Comparison of ENCODE assay signal across 8 cellular contexts in genomic region chr12:57940915-57941164, GRCh38. TPM values are rescaled to one million over a fixed set of nuclear protein-coding genes. Genes with fewer than 3 reads are reported as not detected.
DNase-seq lines count a peak whose midpoint lies in the region; ATAC-seq, FAIRE-seq and TF ChIP-seq lines count a peak whose summit lies in the region.

No MANE protein-coding gene starts in this region.

- H3K27me3 ChIP-seq in cardiac muscle cell = peaks cover 13% of the 10 kb centered on the region
- H3K27me3 ChIP-seq in K562 (ENCODE audit: control insufficient read depth in 2 of 2, insufficient read depth in 2 of 2, low read length in 2 of 2) = no peaks in the 10 kb centered on the region
- no peaks in the 10 kb centered on the region for H3K27me3 ChIP-seq in mesenchymal stem cell (ENCODE audit: control insufficient read depth in 1 of 2, insufficient read depth in 1 of 2, low read length in 2 of 2)
- no peaks in the 10 kb centered on the region for H3K27me3 ChIP-seq in upper lobe of right lung

- peak overlapping the region; percentile 11 for H3K27ac ChIP-seq in cardiac muscle cell
- peak overlapping the region; percentile 84 for H3K27ac ChIP-seq in K562 (ENCODE audit: extremely low read depth, low read depth, low read length)
- H3K27ac ChIP-seq in mesenchymal stem cell (ENCODE audit: low read length, poor library complexity, severe bottlenecking) = peak overlapping the region; percentile 64
- H3K27ac ChIP-seq in upper lobe of right lung = peak overlapping the region; percentile 90

- no peak overlapping the region for H2BK15ac ChIP-seq in mesenchymal stem cell (ENCODE audit: low read depth, poor library complexity, severe bottlenecking)

- H3K4me1 ChIP-seq in cardiac muscle cell (ENCODE audit: low read depth) (peaks cover 4% of the 10 kb centered on the region), K562 (replicated peaks in 1 of 2; ENCODE audit: control insufficient read depth in 2 of 2, insufficient read depth in 2 of 2, low read length in 2 of 2) (peaks cover 0 to 2% of the 10 kb centered on the region in 2 experiments; a peak in 4 of 5 replicates), mesenchymal stem cell (ENCODE audit: control insufficient read depth, insufficient read depth, low read depth, low read length) (peaks cover 7% of the 10 kb centered on the region), upper lobe of right lung (peaks cover 9% of the 10 kb centered on the region)

- in situ Hi-C loops in K562 (cut with MboI) = no loop called here

- H3K9me3 ChIP-seq in cardiac muscle cell (ENCODE audit: low read depth) = no peaks in the 10 kb centered on the region
- no peaks in the 10 kb centered on the region for H3K9me3 ChIP-seq in K562 (replicated peaks; ENCODE audit: control insufficient read depth, insufficient read depth, low read depth, low read length)
- no peaks in the 10 kb centered on the region for H3K9me3 ChIP-seq in mesenchymal stem cell (ENCODE audit: control insufficient read depth, low read length)
- no peaks in the 10 kb centered on the region for H3K9me3 ChIP-seq in upper lobe of right lung

- H3K23ac ChIP-seq in mesenchymal stem cell (ENCODE audit: low read length in 2 of 2) = no peak overlapping the region

- POLR2A ChIA-PET in K562 (lab: Yijun Ruan, JAX) = interaction anchor here (0.7 to 3.3 kb wide), 6 partner anchors 12 to 171 kb away, joined by 3 to 17 read pairs (median 6); no protein-coding TSS in a partner anchor

- peaks cover 8% of the 10 kb centered on the region for H3K79me1 ChIP-seq in mesenchymal stem cell (replicated peaks; ENCODE audit: low read length, poor library complexity, severe bottlenecking)

- TF ChIP-seq POLR2A in K562 (conservative IDR thresholded peaks at IDR 0.05) = no peak

- TF ChIP-seq CTCF in cardiac muscle cell (IDR thresholded peaks at IDR 0.05; ENCODE audit: low read depth, low read length) (no peak), K562 (IDR thresholded peaks at IDR 0.05 in 2 of 3, conservative IDR thresholded peaks at IDR 0.05 in 1 of 3; ENCODE audit: insufficient read depth in 2 of 3, low read depth in 1 of 3, low read length in 3 of 3) (no peak; a peak in 1 of 6 replicates), upper lobe of right lung (IDR thresholded peaks at IDR 0.05) (no peak)

- H2BK12ac ChIP-seq in mesenchymal stem cell (ENCODE audit: low read length in 2 of 2) = no peak overlapping the region

- H2AFZ ChIP-seq in K562 (ENCODE audit: low read depth, low read length) = peak overlapping the region; percentile 88
- peak overlapping the region; percentile 43 for H2AFZ ChIP-seq in mesenchymal stem cell (ENCODE audit: low read depth, low read length)

- TSS peak; percentile 81 for BruUV-seq in K562 (replicated peaks; lab: Mats Ljungman, UMichigan)

- H3K9ac ChIP-seq in K562 (ENCODE audit: insufficient read depth in 1 of 2, low read depth in 2 of 2, low read length in 2 of 2) (peak overlapping the region; percentile 66 to 95), mesenchymal stem cell (ENCODE audit: low read length) (peak overlapping the region; percentile 90)

- no peak overlapping the region for H2BK5ac ChIP-seq in mesenchymal stem cell (ENCODE audit: low read depth, low read length, poor library complexity, severe bottlenecking)

- H2AK5ac ChIP-seq in mesenchymal stem cell (ENCODE audit: low read length, severe bottlenecking) = no peak overlapping the region

- H4K91ac ChIP-seq in mesenchymal stem cell (ENCODE audit: low read length) = no peak overlapping the region

- CTCF ChIA-PET in K562 (lab: Yijun Ruan, JAX; ENCODE audit: low intra/inter-chr PET ratio) = no interaction called here

- H3K9me1 ChIP-seq in K562 (ENCODE audit: control insufficient read depth, insufficient read depth, low read length) = no peaks in the 10 kb centered on the region

- no peak overlapping the region for H3K4ac ChIP-seq in mesenchymal stem cell (ENCODE audit: low read depth in 1 of 2, low read length in 2 of 2)

- no peak for ATAC-seq in left ventricle myocardium superior
- no peak for ATAC-seq in K562
- ATAC-seq in upper lobe of right lung = no peak
- no peak for ATAC-seq in GM21619 (IDR thresholded peaks at IDR 0.05; ENCODE audit: unreplicated experiment)

- no peak for TF ChIP-seq RAD21 in K562 (CRISPR knock-in tag; conservative IDR thresholded peaks at IDR 0.05 in 1 of 2, IDR thresholded peaks at IDR 0.05 in 1 of 2)

- H4K20me1 ChIP-seq in K562 (replicated peaks; ENCODE audit: control insufficient read depth, insufficient read depth, low read length) = no peaks in the 10 kb centered on the region

- H3K4me2 ChIP-seq in K562 (ENCODE audit: insufficient read depth, low read length) (peak overlapping the region; percentile 90), mesenchymal stem cell (ENCODE audit: low read length, poor library complexity, severe bottlenecking) (peak overlapping the region; percentile 62)

- peak overlapping the region; percentile 59 for H3K4me3 ChIP-seq in cardiac muscle cell
- peak overlapping the region; percentile 48 for H3K4me3 ChIP-seq in K562
- peak overlapping the region; percentile 61 to 92 for H3K4me3 ChIP-seq in mesenchymal stem cell (ENCODE audit: insufficient read depth in 1 of 2, low read depth in 1 of 2, low read length in 2 of 2)
- H3K4me3 ChIP-seq in upper lobe of right lung = peak overlapping the region; percentile 78

- no peak for DNase-seq in cardiac muscle cell (ENCODE audit: low read depth in 1 of 2, low spot score in 1 of 2)
- no peak for DNase-seq in left ventricle myocardium superior
- no peak for DNase-seq in K562 (ENCODE audit: extremely low read depth in 1 of 4, low spot score in 3 of 4)
- no peak for DNase-seq in mesenchymal stem cell
- DNase-seq in upper lobe of right lung = no peak
- no peak for DNase-seq in SK-N-DZ (ENCODE audit: low spot score)
- DNase-seq in NCI-H2029 treated with DMSO at 0.1 percent for 48 hours (lab: John Stamatoyannopoulos, UW) = no peak

- H3K18ac ChIP-seq in mesenchymal stem cell (ENCODE audit: low read depth in 1 of 2, low read length in 2 of 2) = peak overlapping the region; percentile 86 to 87

- peaks cover 40% of the 10 kb centered on the region for H3K79me2 ChIP-seq in K562 (ENCODE audit: control insufficient read depth, insufficient read depth, low read length)

- peak overlapping the region; percentile 97 for H4K8ac ChIP-seq in mesenchymal stem cell (ENCODE audit: low read length)

- H2BK120ac ChIP-seq in mesenchymal stem cell (ENCODE audit: low read depth, low read length) = no peak overlapping the region

- no peaks in the 10 kb centered on the region for H3K36me3 ChIP-seq in cardiac muscle cell
- H3K36me3 ChIP-seq in K562 (ENCODE audit: control insufficient read depth, insufficient read depth, low read length) = peaks cover 14% of the 10 kb centered on the region; the same call in 1 of the 3 replicates
- no peaks in the 10 kb centered on the region for H3K36me3 ChIP-seq in mesenchymal stem cell (ENCODE audit: control insufficient read depth in 1 of 2, insufficient read depth in 2 of 2, low read depth in 1 of 2, low read length in 2 of 2)
- no peaks in the 10 kb centered on the region for H3K36me3 ChIP-seq in upper lobe of right lung

- no peak for FAIRE-seq in K562 (lab: Jason Lieb, UNC)

- TF ChIP-seq EP300 in K562 (IDR thresholded peaks at IDR 0.05; ENCODE audit: low read length) = no peak

- WGBS in K562 (ENCODE audit: insufficient coverage, low coverage, missing lambda C conversion rate) = 0% methylated on average over 4 of the region's 4 CpGs
- 16% methylated on average over 4 of the region's 4 CpGs for WGBS in mesenchymal stem cell

- peak overlapping the region in 1 of 2 experiments; percentile 90 for H3K14ac ChIP-seq in mesenchymal stem cell (ENCODE audit: low read length in 2 of 2)

- intact Hi-C loops in left ventricle myocardium superior (cut with micrococcal nuclease) (no loop called here), K562 (cut with micrococcal nuclease) (no loop called here), upper lobe of right lung (cut with DNase I) (no loop called here)

RNA-seq across cellular contexts. Expression of gene ATP23, which starts 0.5 kb away (rescaled TPM):
- 9.2 and 18.3 TPM in 2 replicates for total RNA-seq in cardiac muscle cell
- 11.4 and 14.3 TPM in 2 replicates for polyA plus RNA-seq in cardiac muscle cell
- total RNA-seq in left ventricle myocardium superior = 8.3 TPM
- 4.7 and 8.2 TPM in 2 replicates for total RNA-seq in K562 (2011; cell fraction: chromatin; rRNA removed; ENCODE audit: low replicate concordance)
- total RNA-seq in K562 (2011; cell fraction: nucleolus; rRNA removed) = 3.4 and 5.2 TPM in 2 replicates
- total RNA-seq in K562 (2011; cell fraction: nucleoplasm; rRNA removed) = 5.9 and 8.9 TPM in 2 replicates
- 21.3 and 32.6 TPM in 2 replicates for total RNA-seq in K562 (2014; rRNA removed)
- total RNA-seq in K562 (2014; rRNA removed; fragmentation: Illumina TruSeq; extraction: Trizol) = 28.5 and 32.8 TPM in 2 replicates
- 33.6 and 33.9 TPM in 2 replicates for total RNA-seq in K562 (2015; rRNA removed; fragmentation: Illumina TruSeq; extraction: Trizol)
- 20.8 and 21.4 TPM in 2 replicates for total RNA-seq in K562 (2021)
- polyA plus RNA-seq in K562 (2011; rRNA removed) = 38.5 and 53.7 TPM in 2 replicates
- 25.6 and 40.5 TPM in 2 replicates for polyA plus RNA-seq in K562 (2011; cell fraction: cytosol; rRNA removed)
- polyA plus RNA-seq in K562 (2011; cell fraction: nucleus; rRNA removed) = 21.0 and 23.6 TPM in 2 replicates
- 19.0 and 20.4 TPM in 2 replicates for polyA plus RNA-seq in K562 (2012)
- 35.2 and 37.0 TPM in 2 replicates for polyA plus RNA-seq in K562 (2014; fragmentation: Illumina TruSeq; extraction: Trizol)
- 10 to 100 TPM in 1 of 2 experiments, 1 to 10 TPM in 1; 8.3 to 12.4 TPM for polyA plus RNA-seq in K562 (2014; fragmentation: Nextera tagmentation; extraction: Ambion mirVana)
- 31.9 and 32.8 TPM in 2 replicates for polyA plus RNA-seq in K562 (2014; rRNA removed)
- 12.0 and 19.2 TPM in 2 replicates for polyA minus RNA-seq in K562 (2011; rRNA and poly(A)+ RNA removed)
- polyA minus RNA-seq in K562 (2011; cell fraction: cytosol; rRNA and poly(A)+ RNA removed) = 3.4 and 18.2 TPM in 2 replicates
- polyA minus RNA-seq in K562 (2011; cell fraction: nucleus; rRNA and poly(A)+ RNA removed) = 6.5 and 7.6 TPM in 2 replicates
- 6.5 TPM for polyA plus RNA-seq in mesenchymal stem cell (2013, experiment 1 of 2)
- polyA plus RNA-seq in mesenchymal stem cell (2013, experiment 2 of 2) = 5.7 TPM
- 6.2 TPM for total RNA-seq in upper lobe of right lung
- polyA plus RNA-seq in SK-N-DZ (2014; cell fraction: cytosol; rRNA removed) = 21.5 and 25.3 TPM in 2 replicates
- polyA plus RNA-seq in SK-N-DZ (2014; cell fraction: nucleus; rRNA removed) = 9.7 and 13.3 TPM in 2 replicates

Comparison
In these comparisons a context has a peak if more than half of its experiments do, and no peak if none do; other contexts are left out.
1. H3K27ac ChIP-seq: peak in every context shown above with its lines; median percentile 90 in upper lobe of right lung; 84 in K562; 64 in mesenchymal stem cell; 11 in cardiac muscle cell.